In genomic region chr19:38899447-38900219, GRCh38 we compare ENCODE assay signal across 1 cellular context.
A peak's percentile ranks its signal among the peaks of the same experiment; 100 is the strongest.
TF ChIP-seq lines count a peak whose summit lies in the region.

A gene with protein sequence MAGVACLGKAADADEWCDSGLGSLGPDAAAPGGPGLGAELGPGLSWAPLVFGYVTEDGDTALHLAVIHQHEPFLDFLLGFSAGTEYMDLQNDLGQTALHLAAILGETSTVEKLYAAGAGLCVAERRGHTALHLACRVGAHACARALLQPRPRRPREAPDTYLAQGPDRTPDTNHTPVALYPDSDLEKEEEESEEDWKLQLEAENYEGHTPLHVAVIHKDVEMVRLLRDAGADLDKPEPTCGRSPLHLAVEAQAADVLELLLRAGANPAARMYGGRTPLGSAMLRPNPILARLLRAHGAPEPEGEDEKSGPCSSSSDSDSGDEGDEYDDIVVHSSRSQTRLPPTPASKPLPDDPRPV (plus strand): TSS chr19:38899969. CDS start chr19:38900033, 64 bp downstream.
Gene SIRT2, minus strand, starts transcription at chr19:38899618. Its CDS starts 97 bp downstream, at chr19:38899521.

TF ChIP-seq in SK-N-SH, 30 proteins besides CTCF, POLR2A, EP300 and RAD21 (continued from another document):
- TF ChIP-seq REST (IDR thresholded peaks at IDR 0.05; ENCODE audit: low read depth, low read length) (no peak), YY1 (IDR thresholded peaks at IDR 0.05; ENCODE audit: low read depth) (peak; percentile 97), RFX5 (IDR thresholded peaks at IDR 0.05; ENCODE audit: low read length) (peak; percentile 54; the same call in 1 of the 2 replicates)
